Comparison of ENCODE assay signal across 1 cellular context in genomic region chr11:19076744-19077589, GRCh38.
TF ChIP-seq lines count a peak whose summit lies in the region.

No MANE protein-coding gene starts in this region.

TF ChIP-seq in GM12878, 131 proteins besides CTCF, POLR2A, EP300 and RAD21 (continued from another document):
- TF ChIP-seq FOXM1 (IDR thresholded peaks at IDR 0.05; ENCODE audit: low read depth, low read length) = no peak
- 0 out of 2 replicates have a peak, but pooled peaks have one; percentile 18 for TF ChIP-seq YY1 (IDR thresholded peaks at IDR 0.05; ENCODE audit: low read depth, low read length)
- no peak for TF ChIP-seq SUPT20H (IDR thresholded peaks at IDR 0.05; ENCODE audit: borderline replicate concordance, control insufficient read depth, low read depth, low read length)
